Comparison of ENCODE assay signal across 1 cellular context in the genomic region with DNA sequence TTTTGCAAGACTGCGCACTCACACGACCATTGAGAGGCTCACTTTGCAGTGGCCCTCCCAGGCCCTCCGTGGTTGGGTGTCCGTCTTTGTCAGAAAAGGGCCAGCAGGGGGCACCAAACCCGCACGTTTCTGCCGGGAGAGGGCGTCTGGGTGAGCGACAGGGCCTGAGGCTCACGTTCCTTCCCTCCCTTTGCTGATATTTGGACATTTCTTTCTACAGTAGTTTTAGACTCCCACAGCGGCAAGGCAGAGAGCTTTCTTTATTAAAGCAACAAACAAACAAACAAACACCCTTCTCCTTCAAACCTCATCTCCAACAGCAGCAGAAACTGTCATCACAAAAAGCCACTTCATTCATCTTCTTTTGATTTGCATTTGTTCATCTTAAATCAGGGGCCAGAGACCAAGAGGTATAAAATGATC.
TF ChIP-seq lines count a peak whose summit lies in the region.

No MANE protein-coding gene starts in this region.

TF ChIP-seq in K562, 482 proteins besides CTCF, POLR2A, EP300 and RAD21 (continued from another document and continues in another):
- TF ChIP-seq, protein P1, sequence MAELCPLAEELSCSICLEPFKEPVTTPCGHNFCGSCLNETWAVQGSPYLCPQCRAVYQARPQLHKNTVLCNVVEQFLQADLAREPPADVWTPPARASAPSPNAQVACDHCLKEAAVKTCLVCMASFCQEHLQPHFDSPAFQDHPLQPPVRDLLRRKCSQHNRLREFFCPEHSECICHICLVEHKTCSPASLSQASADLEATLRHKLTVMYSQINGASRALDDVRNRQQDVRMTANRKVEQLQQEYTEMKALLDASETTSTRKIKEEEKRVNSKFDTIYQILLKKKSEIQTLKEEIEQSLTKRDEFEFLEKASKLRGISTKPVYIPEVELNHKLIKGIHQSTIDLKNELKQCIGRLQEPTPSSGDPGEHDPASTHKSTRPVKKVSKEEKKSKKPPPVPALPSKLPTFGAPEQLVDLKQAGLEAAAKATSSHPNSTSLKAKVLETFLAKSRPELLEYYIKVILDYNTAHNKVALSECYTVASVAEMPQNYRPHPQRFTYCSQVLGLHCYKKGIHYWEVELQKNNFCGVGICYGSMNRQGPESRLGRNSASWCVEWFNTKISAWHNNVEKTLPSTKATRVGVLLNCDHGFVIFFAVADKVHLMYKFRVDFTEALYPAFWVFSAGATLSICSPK (IDR thresholded peaks at IDR 0.05; ENCODE audit: borderline replicate concordance): no peak
- TF ChIP-seq XRCC3 (IDR thresholded peaks at IDR 0.05): no peak
- peak; percentile 67; the same call in 1 of the 2 replicates for TF ChIP-seq ARID2 (IDR thresholded peaks at IDR 0.05)
- TF ChIP-seq, protein P2, sequence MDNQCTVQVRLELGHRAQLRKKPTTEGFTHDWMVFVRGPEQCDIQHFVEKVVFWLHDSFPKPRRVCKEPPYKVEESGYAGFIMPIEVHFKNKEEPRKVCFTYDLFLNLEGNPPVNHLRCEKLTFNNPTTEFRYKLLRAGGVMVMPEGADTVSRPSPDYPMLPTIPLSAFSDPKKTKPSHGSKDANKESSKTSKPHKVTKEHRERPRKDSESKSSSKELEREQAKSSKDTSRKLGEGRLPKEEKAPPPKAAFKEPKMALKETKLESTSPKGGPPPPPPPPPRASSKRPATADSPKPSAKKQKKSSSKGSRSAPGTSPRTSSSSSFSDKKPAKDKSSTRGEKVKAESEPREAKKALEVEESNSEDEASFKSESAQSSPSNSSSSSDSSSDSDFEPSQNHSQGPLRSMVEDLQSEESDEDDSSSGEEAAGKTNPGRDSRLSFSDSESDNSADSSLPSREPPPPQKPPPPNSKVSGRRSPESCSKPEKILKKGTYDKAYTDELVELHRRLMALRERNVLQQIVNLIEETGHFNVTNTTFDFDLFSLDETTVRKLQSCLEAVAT (IDR thresholded peaks at IDR 0.05): peak in 1 of 2 experiments; percentile 50; a peak in 1 of 4 replicates
- TF ChIP-seq CREB1 (IDR thresholded peaks at IDR 0.05): no peak
- 0 out of 2 replicates have a peak, but pooled peaks have one; percentile 26 for TF ChIP-seq CREB1 (CRISPR knock-in tag; IDR thresholded peaks at IDR 0.05)
- no peak for TF ChIP-seq PCBP1 (IDR thresholded peaks at IDR 0.05; ENCODE audit: low read depth, low read length, poor library complexity, severe bottlenecking)
- TF ChIP-seq, protein P3, sequence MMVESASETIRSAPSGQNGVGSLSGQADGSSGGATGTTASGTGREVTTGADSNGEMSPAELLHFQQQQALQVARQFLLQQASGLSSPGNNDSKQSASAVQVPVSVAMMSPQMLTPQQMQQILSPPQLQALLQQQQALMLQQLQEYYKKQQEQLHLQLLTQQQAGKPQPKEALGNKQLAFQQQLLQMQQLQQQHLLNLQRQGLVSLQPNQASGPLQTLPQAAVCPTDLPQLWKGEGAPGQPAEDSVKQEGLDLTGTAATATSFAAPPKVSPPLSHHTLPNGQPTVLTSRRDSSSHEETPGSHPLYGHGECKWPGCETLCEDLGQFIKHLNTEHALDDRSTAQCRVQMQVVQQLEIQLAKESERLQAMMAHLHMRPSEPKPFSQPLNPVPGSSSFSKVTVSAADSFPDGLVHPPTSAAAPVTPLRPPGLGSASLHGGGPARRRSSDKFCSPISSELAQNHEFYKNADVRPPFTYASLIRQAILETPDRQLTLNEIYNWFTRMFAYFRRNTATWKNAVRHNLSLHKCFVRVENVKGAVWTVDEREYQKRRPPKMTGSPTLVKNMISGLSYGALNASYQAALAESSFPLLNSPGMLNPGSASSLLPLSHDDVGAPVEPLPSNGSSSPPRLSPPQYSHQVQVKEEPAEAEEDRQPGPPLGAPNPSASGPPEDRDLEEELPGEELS (CRISPR knock-in tag; IDR thresholded peaks at IDR 0.05; ENCODE audit: borderline replicate concordance): no peak
- TF ChIP-seq, protein P4, sequence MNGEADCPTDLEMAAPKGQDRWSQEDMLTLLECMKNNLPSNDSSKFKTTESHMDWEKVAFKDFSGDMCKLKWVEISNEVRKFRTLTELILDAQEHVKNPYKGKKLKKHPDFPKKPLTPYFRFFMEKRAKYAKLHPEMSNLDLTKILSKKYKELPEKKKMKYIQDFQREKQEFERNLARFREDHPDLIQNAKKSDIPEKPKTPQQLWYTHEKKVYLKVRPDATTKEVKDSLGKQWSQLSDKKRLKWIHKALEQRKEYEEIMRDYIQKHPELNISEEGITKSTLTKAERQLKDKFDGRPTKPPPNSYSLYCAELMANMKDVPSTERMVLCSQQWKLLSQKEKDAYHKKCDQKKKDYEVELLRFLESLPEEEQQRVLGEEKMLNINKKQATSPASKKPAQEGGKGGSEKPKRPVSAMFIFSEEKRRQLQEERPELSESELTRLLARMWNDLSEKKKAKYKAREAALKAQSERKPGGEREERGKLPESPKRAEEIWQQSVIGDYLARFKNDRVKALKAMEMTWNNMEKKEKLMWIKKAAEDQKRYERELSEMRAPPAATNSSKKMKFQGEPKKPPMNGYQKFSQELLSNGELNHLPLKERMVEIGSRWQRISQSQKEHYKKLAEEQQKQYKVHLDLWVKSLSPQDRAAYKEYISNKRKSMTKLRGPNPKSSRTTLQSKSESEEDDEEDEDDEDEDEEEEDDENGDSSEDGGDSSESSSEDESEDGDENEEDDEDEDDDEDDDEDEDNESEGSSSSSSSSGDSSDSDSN (IDR thresholded peaks at IDR 0.05; ENCODE audit: borderline replicate concordance in 1 of 2, low read depth in 2 of 2, low read length in 2 of 2): 0 out of 4 replicates have a peak, but pooled peaks of 1 of the 2 experiments have one; percentile 46
- TF ChIP-seq, protein P5, sequence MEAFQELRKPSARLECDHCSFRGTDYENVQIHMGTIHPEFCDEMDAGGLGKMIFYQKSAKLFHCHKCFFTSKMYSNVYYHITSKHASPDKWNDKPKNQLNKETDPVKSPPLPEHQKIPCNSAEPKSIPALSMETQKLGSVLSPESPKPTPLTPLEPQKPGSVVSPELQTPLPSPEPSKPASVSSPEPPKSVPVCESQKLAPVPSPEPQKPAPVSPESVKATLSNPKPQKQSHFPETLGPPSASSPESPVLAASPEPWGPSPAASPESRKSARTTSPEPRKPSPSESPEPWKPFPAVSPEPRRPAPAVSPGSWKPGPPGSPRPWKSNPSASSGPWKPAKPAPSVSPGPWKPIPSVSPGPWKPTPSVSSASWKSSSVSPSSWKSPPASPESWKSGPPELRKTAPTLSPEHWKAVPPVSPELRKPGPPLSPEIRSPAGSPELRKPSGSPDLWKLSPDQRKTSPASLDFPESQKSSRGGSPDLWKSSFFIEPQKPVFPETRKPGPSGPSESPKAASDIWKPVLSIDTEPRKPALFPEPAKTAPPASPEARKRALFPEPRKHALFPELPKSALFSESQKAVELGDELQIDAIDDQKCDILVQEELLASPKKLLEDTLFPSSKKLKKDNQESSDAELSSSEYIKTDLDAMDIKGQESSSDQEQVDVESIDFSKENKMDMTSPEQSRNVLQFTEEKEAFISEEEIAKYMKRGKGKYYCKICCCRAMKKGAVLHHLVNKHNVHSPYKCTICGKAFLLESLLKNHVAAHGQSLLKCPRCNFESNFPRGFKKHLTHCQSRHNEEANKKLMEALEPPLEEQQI (IDR thresholded peaks at IDR 0.05): peak; percentile 38; the same call in 1 of the 2 replicates
- TF ChIP-seq NRF1 (conservative IDR thresholded peaks at IDR 0.05 in 1 of 2, IDR thresholded peaks at IDR 0.05 in 1 of 2): 0 out of 4 replicates have a peak, but pooled peaks of 1 of the 2 experiments have one; percentile 25
- TF ChIP-seq L3MBTL2 (IDR thresholded peaks at IDR 0.05): peak; percentile 49
- TF ChIP-seq BHLHE40 (IDR thresholded peaks at IDR 0.05; ENCODE audit: low read length): peak; percentile 93
- no peak for TF ChIP-seq POLR3G (IDR thresholded peaks at IDR 0.05; ENCODE audit: extremely low read depth, insufficient read length, insufficient replicate concordance)
- peak; percentile 49; the same call in 1 of the 2 replicates for TF ChIP-seq CXXC5 (CRISPR knock-in tag; IDR thresholded peaks at IDR 0.05)
- TF ChIP-seq ZNF24 (IDR thresholded peaks at IDR 0.05): peak; percentile 67; the same call in 1 of the 2 replicates
- no peak for TF ChIP-seq MAFF (IDR thresholded peaks at IDR 0.05; ENCODE audit: low read length)
- 0 out of 2 replicates have a peak, but pooled peaks have one; percentile 12 for TF ChIP-seq EP400 (IDR thresholded peaks at IDR 0.05)
- peak; percentile 23; the same call in 1 of the 2 replicates for TF ChIP-seq E2F3 (CRISPR knock-in tag; IDR thresholded peaks at IDR 0.05)
- 0 out of 2 replicates have a peak, but pooled peaks have one; percentile 18 for TF ChIP-seq ZBTB7A (IDR thresholded peaks at IDR 0.05; ENCODE audit: borderline replicate concordance, control insufficient read depth, low read depth, low read length)
- 0 out of 2 replicates have a peak, but pooled peaks have one; percentile 23 for TF ChIP-seq MTA3 (IDR thresholded peaks at IDR 0.05; ENCODE audit: borderline replicate concordance)
- TF ChIP-seq, protein P6, sequence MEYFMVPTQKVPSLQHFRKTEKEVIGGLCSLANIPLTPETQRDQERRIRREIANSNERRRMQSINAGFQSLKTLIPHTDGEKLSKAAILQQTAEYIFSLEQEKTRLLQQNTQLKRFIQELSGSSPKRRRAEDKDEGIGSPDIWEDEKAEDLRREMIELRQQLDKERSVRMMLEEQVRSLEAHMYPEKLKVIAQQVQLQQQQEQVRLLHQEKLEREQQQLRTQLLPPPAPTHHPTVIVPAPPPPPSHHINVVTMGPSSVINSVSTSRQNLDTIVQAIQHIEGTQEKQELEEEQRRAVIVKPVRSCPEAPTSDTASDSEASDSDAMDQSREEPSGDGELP (CRISPR knock-in tag; IDR thresholded peaks at IDR 0.05; ENCODE audit: borderline replicate concordance): peak; percentile 48; the same call in 1 of the 2 replicates
- peak; percentile 64; the same call in 1 of the 2 replicates for TF ChIP-seq CTBP1 (IDR thresholded peaks at IDR 0.05; ENCODE audit: borderline replicate concordance)
- no peak for TF ChIP-seq ATF1 (CRISPR knock-in tag; IDR thresholded peaks at IDR 0.05)
- TF ChIP-seq ATF1 (tag; IDR thresholded peaks at IDR 0.05): peak; percentile 45
- TF ChIP-seq ZNF717 (CRISPR knock-in tag; IDR thresholded peaks at IDR 0.05): no peak
- peak; percentile 41; the same call in 1 of the 2 replicates for TF ChIP-seq MYC (IDR thresholded peaks at IDR 0.05; ENCODE audit: low read depth, low read length)
- TF ChIP-seq MYC (CRISPR knock-in tag; IDR thresholded peaks at IDR 0.05; ENCODE audit: borderline replicate concordance, low read depth): no peak
- TF ChIP-seq, protein P7, sequence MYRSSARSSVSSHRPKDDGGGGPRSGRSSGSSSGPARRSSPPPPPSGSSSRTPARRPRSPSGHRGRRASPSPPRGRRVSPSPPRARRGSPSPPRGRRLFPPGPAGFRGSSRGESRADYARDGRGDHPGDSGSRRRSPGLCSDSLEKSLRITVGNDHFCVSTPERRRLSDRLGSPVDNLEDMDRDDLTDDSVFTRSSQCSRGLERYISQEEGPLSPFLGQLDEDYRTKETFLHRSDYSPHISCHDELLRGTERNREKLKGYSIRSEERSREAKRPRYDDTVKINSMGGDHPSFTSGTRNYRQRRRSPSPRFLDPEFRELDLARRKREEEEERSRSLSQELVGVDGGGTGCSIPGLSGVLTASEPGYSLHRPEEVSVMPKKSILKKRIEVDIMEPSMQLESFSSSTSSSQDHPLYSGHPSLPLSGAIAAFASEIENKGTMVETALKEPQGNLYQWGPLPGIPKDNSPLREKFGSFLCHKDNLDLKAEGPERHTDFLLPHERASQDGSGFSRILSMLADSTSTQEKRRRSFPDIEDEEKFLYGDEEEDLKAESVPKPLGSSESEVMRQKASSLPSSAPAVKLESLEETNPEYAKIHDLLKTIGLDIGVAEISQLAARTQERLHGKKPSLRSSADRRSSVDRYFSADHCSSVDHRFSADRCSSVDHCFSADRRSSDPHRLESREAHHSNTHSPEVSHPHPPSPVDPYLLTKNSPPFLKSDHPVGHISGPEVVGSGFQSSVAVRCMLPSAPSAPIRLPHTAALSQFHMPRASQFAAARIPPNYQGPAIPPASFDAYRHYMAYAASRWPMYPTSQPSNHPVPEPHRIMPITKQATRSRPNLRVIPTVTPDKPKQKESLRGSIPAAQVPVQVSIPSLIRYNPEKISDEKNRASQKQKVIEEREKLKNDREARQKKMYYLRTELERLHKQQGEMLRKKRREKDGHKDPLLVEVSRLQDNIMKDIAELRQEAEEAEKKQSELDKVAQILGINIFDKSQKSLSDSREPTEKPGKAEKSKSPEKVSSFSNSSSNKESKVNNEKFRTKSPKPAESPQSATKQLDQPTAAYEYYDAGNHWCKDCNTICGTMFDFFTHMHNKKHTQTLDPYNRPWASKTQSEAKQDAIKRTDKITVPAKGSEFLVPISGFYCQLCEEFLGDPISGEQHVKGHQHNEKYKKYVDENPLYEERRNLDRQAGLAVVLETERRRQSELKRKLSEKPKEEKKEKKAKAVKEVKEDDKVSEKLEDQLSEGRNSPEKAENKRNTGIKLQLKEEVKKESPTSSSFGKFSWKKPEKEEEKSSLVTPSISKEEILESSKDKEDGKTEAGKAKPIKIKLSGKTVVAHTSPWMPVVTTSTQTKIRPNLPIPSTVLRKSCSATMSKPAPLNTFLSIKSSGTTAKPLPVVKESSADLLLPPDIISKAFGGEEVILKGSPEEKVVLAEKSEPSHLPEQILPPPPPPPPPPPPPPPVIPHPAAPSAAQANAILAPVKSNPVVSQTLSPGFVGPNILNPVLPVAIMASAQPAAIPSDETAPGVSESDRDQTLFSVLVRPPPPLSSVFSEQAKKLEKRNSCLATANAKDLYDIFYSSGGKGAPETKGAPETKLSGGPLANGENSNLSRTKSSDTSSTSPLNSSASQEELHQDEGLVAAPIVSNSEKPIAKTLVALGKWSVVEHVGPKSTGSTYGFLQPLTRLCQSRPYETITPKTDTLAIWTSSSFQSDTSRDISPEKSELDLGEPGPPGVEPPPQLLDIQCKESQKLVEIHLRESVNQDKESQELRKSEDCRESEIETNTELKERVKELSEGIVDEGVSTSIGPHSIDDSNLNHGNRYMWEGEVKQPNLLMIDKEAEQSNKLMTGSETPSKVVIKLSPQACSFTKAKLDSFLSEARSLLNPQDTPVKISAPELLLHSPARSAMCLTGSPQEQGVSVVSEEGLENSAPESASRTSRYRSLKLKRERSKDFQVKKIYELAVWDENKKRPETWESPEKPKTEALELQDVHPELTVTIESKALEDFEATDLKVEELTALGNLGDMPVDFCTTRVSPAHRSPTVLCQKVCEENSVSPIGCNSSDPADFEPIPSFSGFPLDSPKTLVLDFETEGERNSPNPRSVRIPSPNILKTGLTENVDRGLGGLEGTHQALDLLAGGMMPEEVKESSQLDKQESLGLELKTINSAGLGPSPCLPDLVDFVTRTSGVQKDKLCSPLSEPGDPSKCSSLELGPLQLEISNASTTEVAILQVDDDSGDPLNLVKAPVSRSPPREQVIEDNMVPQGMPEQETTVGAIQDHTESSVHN (IDR thresholded peaks at IDR 0.05; ENCODE audit: borderline replicate concordance in 1 of 2, low read depth in 1 of 2): no peak
- TF ChIP-seq CREM (IDR thresholded peaks at IDR 0.05; ENCODE audit: low read depth): peak; percentile 52
- TF ChIP-seq SOX6 (IDR thresholded peaks at IDR 0.05): 0 out of 2 replicates have a peak, but pooled peaks have one; percentile 30
- TF ChIP-seq MYNN (IDR thresholded peaks at IDR 0.05): 0 out of 2 replicates have a peak, but pooled peaks have one; percentile 30
- no peak for TF ChIP-seq MYNN (CRISPR knock-in tag; IDR thresholded peaks at IDR 0.05)
- peak; percentile 77; the same call in 1 of the 2 replicates for TF ChIP-seq XRCC5 (IDR thresholded peaks at IDR 0.05; ENCODE audit: low read depth, low read length)
- peak; percentile 90 for TF ChIP-seq SMC3 (conservative IDR thresholded peaks at IDR 0.05; ENCODE audit: insufficient read depth, low read depth, low read length)
- no peak for TF ChIP-seq KLF13 (tag; IDR thresholded peaks at IDR 0.05; ENCODE audit: borderline replicate concordance, low read depth)
- peak; percentile 72 for TF ChIP-seq RB1 (IDR thresholded peaks at IDR 0.05; ENCODE audit: low read depth)
- no peak for TF ChIP-seq NUFIP1 (IDR thresholded peaks at IDR 0.05; ENCODE audit: partially characterized antibody)
- 0 out of 2 replicates have a peak, but pooled peaks have one; percentile 31 for TF ChIP-seq SIN3B (IDR thresholded peaks at IDR 0.05; ENCODE audit: low read depth)
